20 cellular contexts compared by ENCODE assay signal in genomic region chr3:31552103-31552502, GRCh38. TPM values are rescaled to one million over a fixed set of nuclear protein-coding genes. Genes with fewer than 3 reads are reported as not detected.
A peak's percentile ranks its signal among the peaks of the same experiment; 100 is the strongest.
DNase-seq lines count a peak whose midpoint lies in the region; ATAC-seq, FAIRE-seq and TF ChIP-seq lines count a peak whose summit lies in the region.
"Had no signal": no experiment of that assay in that cellular context is flagged by ENCODE, and none has a peak within 500 bp of the region (broad histone marks: within the 10 kb centered on the region; RNA-seq: fewer than 3 reads in every experiment).

No MANE protein-coding gene starts in this region.

- H3K9me3 ChIP-seq in DND-41 (ENCODE audit: insufficient read depth, low read length, severe bottlenecking) (no peaks in the 10 kb centered on the region), K562 (replicated peaks; ENCODE audit: control insufficient read depth, insufficient read depth, low read depth, low read length) (no peaks in the 10 kb centered on the region; the same call in 1 of the 2 replicates), neutrophil (no peaks in the 10 kb centered on the region), esophagus muscularis mucosa (no peaks in the 10 kb centered on the region)

- 0 out of 2 replicates have a peak, but pooled peaks cover 10% of the 10 kb centered on the region for H3K36me3 ChIP-seq in DND-41 (ENCODE audit: insufficient read depth, low read length)
- H3K36me3 ChIP-seq in K562 (ENCODE audit: control insufficient read depth, insufficient read depth, low read length), result 0 out of 3 replicates have a peak, but pooled peaks cover 2% of the 10 kb centered on the region
- H3K36me3 ChIP-seq in neutrophil, result no peaks in the 10 kb centered on the region
- H3K36me3 ChIP-seq in esophagus muscularis mucosa, result no peaks in the 10 kb centered on the region

- no peak overlapping the region for H2AFZ ChIP-seq in DND-41 (ENCODE audit: low read depth, low read length)
- no peak overlapping the region for H2AFZ ChIP-seq in K562 (ENCODE audit: low read depth, low read length)

- H4K20me1 ChIP-seq in DND-41 (ENCODE audit: insufficient read depth, low read length) (peaks cover 92% of the 10 kb centered on the region), K562 (replicated peaks; ENCODE audit: control insufficient read depth, insufficient read depth, low read length) (0 out of 2 replicates have a peak, but pooled peaks cover 2% of the 10 kb centered on the region)

- no peak for FAIRE-seq in K562 (lab: Jason Lieb, UNC)
- FAIRE-seq: D721Med had no signal

- H3K27ac ChIP-seq in DND-41 (ENCODE audit: low read length) (0 out of 2 replicates have a peak overlapping the region, but pooled peaks have one; percentile 5), K562 (ENCODE audit: extremely low read depth, low read depth, low read length) (no peak overlapping the region), neutrophil (peak overlapping the region; percentile 43), esophagus muscularis mucosa (replicated peaks in 1 of 4) (no peak overlapping the region)
- H3K27ac ChIP-seq: C4-2B, HL-60 had no signal

- no peak for TF ChIP-seq EP300 in K562 (IDR thresholded peaks at IDR 0.05; ENCODE audit: low read length)
- no peak for TF ChIP-seq EP300 in esophagus muscularis mucosa (IDR thresholded peaks at IDR 0.05)

- peaks cover 55% of the 10 kb centered on the region for H3K4me1 ChIP-seq in DND-41 (ENCODE audit: insufficient read depth, low read length)
- H3K4me1 ChIP-seq in K562 (replicated peaks in 1 of 2; ENCODE audit: control insufficient read depth in 2 of 2, insufficient read depth in 2 of 2, low read length in 2 of 2), result no peaks in the 10 kb centered on the region
- H3K4me1 ChIP-seq in neutrophil (ENCODE audit: control insufficient read depth in 1 of 2, insufficient read depth in 1 of 2, low read depth in 1 of 2, low read length in 1 of 2), result peaks cover 22 to 39% of the 10 kb centered on the region in 2 experiments
- peaks cover 17 to 48% (median 38%) of the 10 kb centered on the region in 4 donors for H3K4me1 ChIP-seq in esophagus muscularis mucosa

- H3K27me3 ChIP-seq in DND-41 (ENCODE audit: insufficient read depth, low read length, poor library complexity) (no peaks in the 10 kb centered on the region), K562 (ENCODE audit: control insufficient read depth in 2 of 2, insufficient read depth in 2 of 2, low read length in 2 of 2) (no peaks in the 10 kb centered on the region), neutrophil (no peaks in the 10 kb centered on the region), esophagus muscularis mucosa (no peaks in the 10 kb centered on the region)

- H3K4me3 ChIP-seq in DND-41 (ENCODE audit: low read depth in 1 of 2, low read length in 2 of 2) (no peak overlapping the region), K562 (no peak overlapping the region), neutrophil (ENCODE audit: low read depth in 1 of 2, low read length in 1 of 2) (no peak overlapping the region), esophagus muscularis mucosa (no peak overlapping the region)

- TF ChIP-seq POLR2A in K562 (conservative IDR thresholded peaks at IDR 0.05) (no peak), esophagus muscularis mucosa (IDR thresholded peaks at IDR 0.05; ENCODE audit: low read depth) (no peak)

- peak overlapping the region; percentile 84 for H3K27ac Mint-ChIP-seq in activated naive CD8-positive, alpha-beta T cell
- no peak overlapping the region for H3K27ac Mint-ChIP-seq in activated naive CD8-positive, alpha-beta T cell treated with anti-CD3 and anti-CD28 coated beads, Interleukin-2, amount 50 U/mL, for 24 hours
- H3K27ac Mint-ChIP-seq: B cell; CD8-positive, alpha-beta T cell; HFFc6 had no signal

- H3K9me3 Mint-ChIP-seq in activated naive CD8-positive, alpha-beta T cell (ENCODE audit: low read depth), result peaks cover 5% of the 10 kb centered on the region
- peaks cover 21% of the 10 kb centered on the region for H3K9me3 Mint-ChIP-seq in activated naive CD8-positive, alpha-beta T cell treated with anti-CD3 and anti-CD28 coated beads, Interleukin-2, amount 50 U/mL, for 24 hours
- H3K9me3 Mint-ChIP-seq: HFFc6 had no signal

- no TSS peak for BruUV-seq in K562 (replicated peaks; lab: Mats Ljungman, UMichigan)

- 100% methylated on average over 1 of the region's 1 CpG for WGBS in K562 (ENCODE audit: insufficient coverage, low coverage, missing lambda C conversion rate)
- 87% methylated on average over 1 of the region's 1 CpG for WGBS in esophagus muscularis mucosa

- intact Hi-C loops in K562 (cut with micrococcal nuclease) (no loop called here), esophagus muscularis mucosa (cut with DNase I) (loop anchor here (5.0 kb wide), 1 partner anchor 215 kb away; no protein-coding TSS in a partner anchor)

- no peaks in the 10 kb centered on the region for H3K27me3 Mint-ChIP-seq in activated naive CD8-positive, alpha-beta T cell
- H3K27me3 Mint-ChIP-seq in activated naive CD8-positive, alpha-beta T cell treated with anti-CD3 and anti-CD28 coated beads, Interleukin-2, amount 50 U/mL, for 24 hours, result no peaks in the 10 kb centered on the region
- H3K27me3 Mint-ChIP-seq: B cell had no signal

- no peak overlapping the region for H3K4me3 Mint-ChIP-seq in activated naive CD8-positive, alpha-beta T cell
- H3K4me3 Mint-ChIP-seq in activated naive CD8-positive, alpha-beta T cell treated with anti-CD3 and anti-CD28 coated beads, Interleukin-2, amount 50 U/mL, for 24 hours, result no peak overlapping the region
- H3K4me3 Mint-ChIP-seq: B cell; CD8-positive, alpha-beta T cell; HFFc6 had no signal

- H3K4me1 Mint-ChIP-seq in activated naive CD8-positive, alpha-beta T cell (ENCODE audit: low read depth), result peaks cover 83% of the 10 kb centered on the region
- peaks cover 78% of the 10 kb centered on the region for H3K4me1 Mint-ChIP-seq in activated naive CD8-positive, alpha-beta T cell treated with anti-CD3 and anti-CD28 coated beads, Interleukin-2, amount 50 U/mL, for 24 hours

- no peak overlapping the region for H3K9ac ChIP-seq in DND-41 (ENCODE audit: low read depth, low read length)
- no peak overlapping the region for H3K9ac ChIP-seq in K562 (ENCODE audit: insufficient read depth in 1 of 2, low read depth in 2 of 2, low read length in 2 of 2)

- H3K79me2 ChIP-seq in DND-41 (ENCODE audit: insufficient read depth, low read length) (peaks cover 99% of the 10 kb centered on the region), K562 (ENCODE audit: control insufficient read depth, insufficient read depth, low read length) (peaks cover 98% of the 10 kb centered on the region)

- no peak overlapping the region for H3K4me2 ChIP-seq in DND-41 (ENCODE audit: insufficient read depth, low read length)
- H3K4me2 ChIP-seq in K562 (ENCODE audit: insufficient read depth, low read length), result no peak overlapping the region

- in situ Hi-C loops in K562 (cut with MboI), result no loop called here

- TF ChIP-seq CTCF in DND-41 (IDR thresholded peaks at IDR 0.05; ENCODE audit: borderline replicate concordance, extremely low read depth, low read length, poor library complexity, severe bottlenecking) (no peak), K562 (IDR thresholded peaks at IDR 0.05 in 2 of 3, conservative IDR thresholded peaks at IDR 0.05 in 1 of 3; ENCODE audit: insufficient read depth in 2 of 3, low read depth in 1 of 3, low read length in 3 of 3) (no peak), neutrophil (IDR thresholded peaks at IDR 0.05) (no peak), esophagus muscularis mucosa (IDR thresholded peaks at IDR 0.05) (no peak)

- POLR2A ChIA-PET in K562 (lab: Yijun Ruan, JAX), result interaction anchor here (2.5 kb wide), 1 partner anchor 19 kb away, joined by 8 read pairs; the partner anchor contains the start of gene STT3B

- TF ChIP-seq RAD21 in K562 (CRISPR knock-in tag; conservative IDR thresholded peaks at IDR 0.05 in 1 of 2, IDR thresholded peaks at IDR 0.05 in 1 of 2), result no peak

- ATAC-seq in activated naive CD8-positive, alpha-beta T cell treated with anti-CD3 and anti-CD28 coated beads, Interleukin-2, amount 50 U/mL, for 24 hours, result no peak
- ATAC-seq in DND-41 (ENCODE audit: insufficient read depth, low read depth), result no peak
- ATAC-seq in K562, result no peak
- no peak for ATAC-seq in HG02870 (IDR thresholded peaks at IDR 0.05; ENCODE audit: unreplicated experiment)
- ATAC-seq: CD8-positive, alpha-beta T cell had no signal

- H3K36me3 Mint-ChIP-seq in activated naive CD8-positive, alpha-beta T cell, result peaks cover 9% of the 10 kb centered on the region
- H3K36me3 Mint-ChIP-seq in activated naive CD8-positive, alpha-beta T cell treated with anti-CD3 and anti-CD28 coated beads, Interleukin-2, amount 50 U/mL, for 24 hours (ENCODE audit: low read depth), result peaks cover 20% of the 10 kb centered on the region

- no peaks in the 10 kb centered on the region for H3K9me1 ChIP-seq in K562 (ENCODE audit: control insufficient read depth, insufficient read depth, low read length)

- no peak for DNase-seq in activated naive CD8-positive, alpha-beta T cell treated with anti-CD3 and anti-CD28 coated beads, Interleukin-2, amount 50 U/mL, for 24 hours
- DNase-seq in DND-41, result no peak
- DNase-seq in K562 (ENCODE audit: extremely low read depth in 1 of 4, low spot score in 3 of 4), result no peak
- no peak for DNase-seq in middle frontal gyrus (ENCODE audit: extremely low spot score, low spot score)
- DNase-seq in esophagus muscularis mucosa (ENCODE audit: extremely low spot score), result no peak
- DNase-seq: CD8-positive, alpha-beta T cell; COR-L47; DMS153; DMS79 treated with DMSO at 0.1 percent for 48 hours; GF-D8; HCEC 1CT; HFFc6; IMR-90 had no signal

- CTCF ChIA-PET in K562 (lab: Yijun Ruan, JAX; ENCODE audit: low intra/inter-chr PET ratio), result no interaction called here

TF ChIP-seq in K562, 482 proteins besides CTCF, POLR2A, EP300 and RAD21 (continues in another document):
- TF ChIP-seq ZNF316 (IDR thresholded peaks at IDR 0.05) (peak; percentile 57; the same call in 1 of the 2 replicates), ADNP (tag; IDR thresholded peaks at IDR 0.05) (no peak)

RNA-seq across cellular contexts. Expression of gene STT3B, which starts 19.4 kb away (rescaled TPM):
- total RNA-seq in K562 (2011; cell fraction: chromatin; rRNA removed; ENCODE audit: low replicate concordance), result 117 and 214 TPM in 2 replicates
- total RNA-seq in K562 (2011; cell fraction: nucleolus; rRNA removed), result 88.2 and 95.5 TPM in 2 replicates
- total RNA-seq in K562 (2011; cell fraction: nucleoplasm; rRNA removed), result 186 and 203 TPM in 2 replicates
- 88.0 and 111 TPM in 2 replicates for total RNA-seq in K562 (2014; rRNA removed)
- 144 TPM in 2 replicates for total RNA-seq in K562 (2014; rRNA removed; fragmentation: Illumina TruSeq; extraction: Trizol)
- 142 and 147 TPM in 2 replicates for total RNA-seq in K562 (2015; rRNA removed; fragmentation: Illumina TruSeq; extraction: Trizol)
- 111 and 114 TPM in 2 replicates for total RNA-seq in K562 (2021)
- polyA plus RNA-seq in K562 (2011; rRNA removed), result 87.8 and 125 TPM in 2 replicates
- polyA plus RNA-seq in K562 (2011; cell fraction: cytosol; rRNA removed), result 43.1 and 55.5 TPM in 2 replicates
- 33.7 and 45.5 TPM in 2 replicates for polyA plus RNA-seq in K562 (2011; cell fraction: nucleus; rRNA removed)
- polyA plus RNA-seq in K562 (2012), result 71.2 and 87.2 TPM in 2 replicates
- polyA plus RNA-seq in K562 (2014; fragmentation: Illumina TruSeq; extraction: Trizol), result 80.5 and 100 TPM in 2 replicates
- polyA plus RNA-seq in K562 (2014; fragmentation: Nextera tagmentation; extraction: Ambion mirVana), result 10 to 100 TPM; 22.4 to 32.8 TPM
- 76.8 and 85.9 TPM in 2 replicates for polyA plus RNA-seq in K562 (2014; rRNA removed)
- 169 and 173 TPM in 2 replicates for polyA minus RNA-seq in K562 (2011; rRNA and poly(A)+ RNA removed)
- polyA minus RNA-seq in K562 (2011; cell fraction: cytosol; rRNA and poly(A)+ RNA removed), result 50.8 and 65.5 TPM in 2 replicates
- polyA minus RNA-seq in K562 (2011; cell fraction: nucleus; rRNA and poly(A)+ RNA removed), result 47.0 and 80.1 TPM in 2 replicates
- 10 to 100 TPM; 58.8 to 74.3 (median 69.3) TPM for total RNA-seq in esophagus muscularis mucosa

Comparison
In these comparisons a context has a peak if more than half of its experiments do, and no peak if none do; other contexts are left out.
1. H3K27ac ChIP-seq: peak in DND-41 (single experiment) and neutrophil (single experiment); none in K562 (single experiment) and esophagus muscularis mucosa (0 of 4).